26 cellular contexts compared by ENCODE assay signal in genomic region chr7:101106387-101106786, GRCh38. TPM values are rescaled to one million over a fixed set of nuclear protein-coding genes. Genes with fewer than 3 reads are reported as not detected.
"Had no signal": no experiment of that assay in that cellular context is flagged by ENCODE, and none has a peak within 500 bp of the region (broad histone marks: within the 10 kb centered on the region; RNA-seq: fewer than 3 reads in every experiment).

No MANE protein-coding gene starts in this region.

- H3K4me3 Mint-ChIP-seq: activated B cell treated with CpG ODN at 0.5 μM for 24 hours; activated CD4-positive, alpha-beta T cell treated with anti-CD3 and anti-CD28 coated beads for 36 hours; activated naive CD8-positive, alpha-beta T cell treated with anti-CD3 and anti-CD28 coated beads for 36 hours; central memory CD8-positive, alpha-beta T cell; effector memory CD8-positive, alpha-beta T cell; immature natural killer cell; naive B cell had no signal

- H3K4me2 ChIP-seq: hepatocyte had no signal

- H3K4me1 ChIP-seq: colonic mucosa, psoas muscle had no signal

- H3K9me3 ChIP-seq: breast epithelium, colonic mucosa, esophagus muscularis mucosa, lower lobe of right lung, psoas muscle, right atrium auricular region, spleen, upper lobe of left lung had no signal

- H3K27ac ChIP-seq: breast epithelium, colonic mucosa, dorsolateral prefrontal cortex, esophagus muscularis mucosa, hepatocyte, lower lobe of right lung, psoas muscle, right atrium auricular region, spleen, upper lobe of left lung had no signal

- H3K36me3 ChIP-seq: breast epithelium, colonic mucosa, esophagus muscularis mucosa, lower lobe of right lung, right atrium auricular region, spleen, upper lobe of left lung had no signal

- ATAC-seq: activated CD4-positive, alpha-beta T cell treated with anti-CD3 and anti-CD28 coated beads for 36 hours; effector memory CD8-positive, alpha-beta T cell; left lobe of liver; lower lobe of right lung; psoas muscle had no signal

- H2AFZ ChIP-seq: hepatocyte had no signal

- H3K9me3 Mint-ChIP-seq: activated B cell treated with CpG ODN at 0.5 μM for 24 hours; activated naive CD8-positive, alpha-beta T cell treated with anti-CD3 and anti-CD28 coated beads for 36 hours; central memory CD8-positive, alpha-beta T cell; effector memory CD8-positive, alpha-beta T cell; immature natural killer cell; naive B cell had no signal

- DNase-seq: activated B cell treated with CpG ODN at 0.5 μM for 24 hours; activated CD4-positive, alpha-beta T cell treated with anti-CD3 and anti-CD28 coated beads for 36 hours; activated CD4-positive, alpha-beta T cell treated with anti-CD3 and anti-CD28 coated beads, Interleukin-2, amount 50 U/mL, for 48 hours; activated CD8-positive, alpha-beta memory T cell treated with anti-CD3 and anti-CD28 coated beads, Interleukin-2, amount 50 U/mL, for 48 hours; activated naive CD4-positive, alpha-beta T cell treated with Interleukin-2 at 50 U/mL for 16 hours; activated naive CD8-positive, alpha-beta T cell treated with anti-CD3 and anti-CD28 coated beads for 36 hours; activated T-cell treated with anti-CD3 and anti-CD28 coated beads, Interleukin-2, amount 50 U/mL, for 48 hours; colonic mucosa; dorsolateral prefrontal cortex; effector memory CD8-positive, alpha-beta T cell; glutamatergic neuron; immature natural killer cell; lower lobe of right lung; naive B cell; spleen; stimulated activated CD4-positive, alpha-beta T cell treated with anti-CD3 and anti-CD28 coated beads, Interleukin-4, amount 100 ng/mL, for 24 hours; stimulated activated naive CD4-positive, alpha-beta T cell treated with Interleukin-2 at 50 U/mL for 16 hours; T-helper 9 cell; upper lobe of left lung had no signal

- H3K79me2 ChIP-seq: hepatocyte had no signal

- H3K27me3 ChIP-seq: breast epithelium, colonic mucosa, dorsolateral prefrontal cortex, esophagus muscularis mucosa, hepatocyte, right atrium auricular region, upper lobe of left lung had no signal

- H3K27ac Mint-ChIP-seq: activated B cell treated with CpG ODN at 0.5 μM for 24 hours; activated CD4-positive, alpha-beta T cell treated with anti-CD3 and anti-CD28 coated beads for 36 hours; activated naive CD8-positive, alpha-beta T cell treated with anti-CD3 and anti-CD28 coated beads for 36 hours; effector memory CD8-positive, alpha-beta T cell; immature natural killer cell had no signal

- H3K4me1 Mint-ChIP-seq: activated B cell treated with CpG ODN at 0.5 μM for 24 hours; activated CD4-positive, alpha-beta T cell treated with anti-CD3 and anti-CD28 coated beads for 36 hours; activated naive CD8-positive, alpha-beta T cell treated with anti-CD3 and anti-CD28 coated beads for 36 hours; central memory CD8-positive, alpha-beta T cell; immature natural killer cell; naive B cell had no signal

- H3K36me3 Mint-ChIP-seq: activated naive CD8-positive, alpha-beta T cell treated with anti-CD3 and anti-CD28 coated beads for 36 hours; immature natural killer cell; naive B cell had no signal

- H3K4me3 ChIP-seq: breast epithelium, colonic mucosa, dorsolateral prefrontal cortex, esophagus muscularis mucosa, hepatocyte, lower lobe of right lung, psoas muscle, right atrium auricular region, spleen, upper lobe of left lung had no signal

RNA-seq across cellular contexts. Expression of gene SERPINE1, which starts 20.5 kb away (rescaled TPM):
- total RNA-seq: activated B cell treated with CpG ODN at 0.5 μM for 24 hours had no signal

RNA-seq across cellular contexts. Expression of gene VGF, which starts 59.0 kb away (rescaled TPM):
- total RNA-seq: activated naive CD8-positive, alpha-beta T cell treated with anti-CD3 and anti-CD28 coated beads for 36 hours; left lobe of liver; right atrium auricular region had no signal
- polyA plus RNA-seq: immature natural killer cell had no signal
